1 cellular context compared by ENCODE assay signal in the genomic region with DNA sequence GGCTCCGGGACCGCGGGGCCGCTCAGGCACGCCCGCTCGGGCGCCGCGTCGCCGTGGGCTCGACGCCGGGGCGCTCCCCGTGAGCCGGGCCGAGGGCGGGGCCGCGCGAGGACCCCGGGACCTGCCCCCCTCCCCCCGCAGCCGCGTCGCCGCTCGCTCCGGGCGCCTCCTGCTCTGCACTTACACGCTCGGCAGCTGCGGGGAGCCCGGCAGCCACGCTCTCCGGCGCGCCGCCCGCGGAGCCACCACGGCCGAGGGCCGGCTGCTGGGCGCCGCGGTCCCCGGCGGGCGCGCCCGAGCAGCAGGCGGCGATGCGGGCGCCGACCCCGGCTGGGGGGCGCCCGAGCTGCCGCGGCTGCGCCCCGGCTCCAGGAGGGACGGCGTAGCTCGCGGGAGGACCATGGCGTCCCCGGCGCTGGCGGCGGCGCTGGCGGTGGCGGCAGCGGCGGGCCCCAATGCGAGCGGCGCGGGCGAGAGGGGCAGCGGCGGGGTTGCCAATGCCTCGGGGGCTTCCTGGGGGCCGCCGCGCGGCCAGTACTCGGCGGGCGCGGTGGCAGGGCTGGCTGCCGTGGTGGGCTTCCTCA.
TF ChIP-seq lines count a peak whose summit lies in the region.

TSS of gene ADRA2C (plus strand) at position 179 of the 584 bp plus-strand sequence. CDS start at position 401, 222 bp downstream.

TF ChIP-seq in IMR-90, 13 proteins besides CTCF, POLR2A, EP300 and RAD21 (continued from another document):
- TF ChIP-seq, protein P1, sequence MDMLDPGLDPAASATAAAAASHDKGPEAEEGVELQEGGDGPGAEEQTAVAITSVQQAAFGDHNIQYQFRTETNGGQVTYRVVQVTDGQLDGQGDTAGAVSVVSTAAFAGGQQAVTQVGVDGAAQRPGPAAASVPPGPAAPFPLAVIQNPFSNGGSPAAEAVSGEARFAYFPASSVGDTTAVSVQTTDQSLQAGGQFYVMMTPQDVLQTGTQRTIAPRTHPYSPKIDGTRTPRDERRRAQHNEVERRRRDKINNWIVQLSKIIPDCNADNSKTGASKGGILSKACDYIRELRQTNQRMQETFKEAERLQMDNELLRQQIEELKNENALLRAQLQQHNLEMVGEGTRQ (IDR thresholded peaks at IDR 0.05; ENCODE audit: low read depth, low read length) = no peak
- TF ChIP-seq RCOR1 (IDR thresholded peaks at IDR 0.05; ENCODE audit: insufficient replicate concordance, low read length) = no peak
